21 cellular contexts compared by ENCODE assay signal in the genomic region with DNA sequence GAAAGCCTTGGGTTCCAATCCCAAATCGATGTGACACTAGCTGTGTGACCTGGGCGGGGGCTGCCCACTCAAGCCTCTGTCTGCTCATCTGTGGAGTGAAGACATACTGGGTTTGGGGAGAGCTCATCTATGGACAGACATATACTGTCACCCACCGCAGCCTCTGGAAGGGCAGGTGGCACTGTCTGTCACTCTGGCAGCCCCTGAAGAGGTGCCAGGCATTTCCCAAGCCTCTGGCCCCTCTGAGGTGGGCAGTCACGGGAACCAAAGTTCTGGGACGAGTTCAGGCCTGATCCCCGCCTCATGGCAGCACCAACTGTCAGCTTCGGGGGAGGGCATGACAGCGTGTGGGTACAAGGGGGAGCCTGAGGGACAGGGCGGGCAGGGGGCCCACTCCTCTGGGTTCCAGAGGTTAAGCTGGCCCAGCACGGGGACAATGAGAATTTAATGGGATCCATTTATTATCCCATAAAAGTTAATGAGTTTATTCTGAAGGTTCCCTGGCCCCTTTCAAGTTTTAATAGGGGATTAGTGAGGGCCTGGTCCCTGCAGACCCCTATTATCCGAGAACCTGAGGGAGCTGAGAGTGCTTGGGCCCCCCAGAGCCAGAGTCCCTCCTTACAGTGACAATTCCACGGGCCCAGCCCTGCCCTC. TPM values are rescaled to one million over a fixed set of nuclear protein-coding genes. Genes with fewer than 3 reads are reported as not detected.
"Had no signal": no experiment of that assay in that cellular context is flagged by ENCODE, and none has a peak within 500 bp of the region (broad histone marks: within the 10 kb centered on the region; RNA-seq: fewer than 3 reads in every experiment).

No MANE protein-coding gene starts in this region.

- H3K27ac Mint-ChIP-seq: activated naive CD4-positive, alpha-beta T cell treated with anti-CD3 and anti-CD28 coated beads, Interleukin-2, amount 10 ng/mL, durations not matched to agents 7 days and 5 days; activated naive CD8-positive, alpha-beta T cell treated with anti-CD3 and anti-CD28 coated beads, Interleukin-2, amount 50 U/mL, for 24 hours; nephron had no signal

- H3K9me3 ChIP-seq: colonic mucosa, thyroid gland had no signal

- H3K4me1 ChIP-seq: colonic mucosa had no signal

- H3K4me3 ChIP-seq: colonic mucosa, lung, thyroid gland had no signal

- H3K27me3 Mint-ChIP-seq: activated naive CD8-positive, alpha-beta T cell treated with anti-CD3 and anti-CD28 coated beads, Interleukin-2, amount 50 U/mL, for 24 hours; central memory CD8-positive, alpha-beta T cell had no signal

- H3K36me3 Mint-ChIP-seq: activated naive CD4-positive, alpha-beta T cell treated with anti-CD3 and anti-CD28 coated beads, Interleukin-2, amount 10 ng/mL, durations not matched to agents 7 days and 5 days had no signal

- H3K27me3 ChIP-seq: colonic mucosa, thyroid gland had no signal

- DNase-seq: activated CD4-positive, alpha-beta T cell treated with anti-CD3 and anti-CD28 coated beads, Interleukin-2, amount 50 U/mL, for 1 hour; activated CD4-positive, CD25-positive, alpha-beta regulatory T cell treated with anti-CD3 and anti-CD28 coated beads, Interleukin-2, amount 50 U/mL, for 72 hours; activated CD8-positive, alpha-beta memory T cell treated with anti-CD3 and anti-CD28 coated beads, Interleukin-2, amount 50 U/mL, for 4 hours; activated naive CD4-positive, alpha-beta T cell treated with anti-CD3 and anti-CD28 coated beads, Interleukin-2, amount 10 ng/mL, durations not matched to agents 7 days and 5 days; activated naive CD8-positive, alpha-beta T cell treated with anti-CD3 and anti-CD28 coated beads, Interleukin-2, amount 50 U/mL, for 24 hours; activated T-cell treated with anti-CD3 and anti-CD28 coated beads, Interleukin-2, amount 50 U/mL, for 4 hours; anterior cingulate cortex; colonic mucosa; erythroblast; foreskin melanocyte; hippocampal formation; occipital lobe; posterior cingulate gyrus; stimulated activated naive CD4-positive, alpha-beta T cell treated with Interleukin-2 at 50 U/mL for 16 hours; T1000; thyroid gland had no signal

- H3K36me3 ChIP-seq: colonic mucosa, thyroid gland had no signal

- H3K9me3 Mint-ChIP-seq: activated naive CD4-positive, alpha-beta T cell treated with anti-CD3 and anti-CD28 coated beads, Interleukin-2, amount 10 ng/mL, durations not matched to agents 7 days and 5 days; activated naive CD8-positive, alpha-beta T cell treated with anti-CD3 and anti-CD28 coated beads, Interleukin-2, amount 50 U/mL, for 24 hours; activated T-cell treated with anti-CD3 and anti-CD28 coated beads, Interleukin-2, amount 50 U/mL, for 4 hours; central memory CD8-positive, alpha-beta T cell; nephron had no signal

- H3K27ac ChIP-seq: colonic mucosa, thyroid gland had no signal

- H3K4me3 Mint-ChIP-seq: activated naive CD4-positive, alpha-beta T cell treated with anti-CD3 and anti-CD28 coated beads, Interleukin-2, amount 10 ng/mL, durations not matched to agents 7 days and 5 days; activated naive CD8-positive, alpha-beta T cell treated with anti-CD3 and anti-CD28 coated beads, Interleukin-2, amount 50 U/mL, for 24 hours; activated T-cell treated with anti-CD3 and anti-CD28 coated beads, Interleukin-2, amount 50 U/mL, for 4 hours; central memory CD8-positive, alpha-beta T cell; nephron had no signal

RNA-seq across cellular contexts. Expression of gene SEZ6, which starts 19.0 kb away (rescaled TPM):
- total RNA-seq: activated T-cell treated with anti-CD3 and anti-CD28 coated beads, Interleukin-2, amount 50 U/mL, for 4 hours; subcutaneous adipose tissue; thyroid gland had no signal
- polyA plus RNA-seq: keratinocyte had no signal

RNA-seq across cellular contexts. Expression of gene PIPOX, which starts 56.1 kb away (rescaled TPM):
- polyA plus RNA-seq: keratinocyte had no signal
